ENCODE assay signal across 26 cellular contexts in genomic region chr22:38035530-38035885, GRCh38. TPM values are rescaled to one million over a fixed set of nuclear protein-coding genes. Genes with fewer than 3 reads are reported as not detected.
DNase-seq lines count a peak whose midpoint lies in the region; ATAC-seq and TF ChIP-seq lines count a peak whose summit lies in the region.
"Had no signal": no experiment of that assay in that cellular context is flagged by ENCODE, and none has a peak within 500 bp of the region (broad histone marks: within the 10 kb centered on the region; RNA-seq: fewer than 3 reads in every experiment).

No MANE protein-coding gene starts in this region.

- intact Hi-C loops in Right ventricle myocardium inferior (cut with DNase I): no loop called here
- intact Hi-C loops in left cardiac atrium (cut with DNase I): no loop called here

- ATAC-seq in Right ventricle myocardium inferior: no peak
- no peak for ATAC-seq in left cardiac atrium
- ATAC-seq in GM19463 (IDR thresholded peaks at IDR 0.05; ENCODE audit: unreplicated experiment): no peak
- no peak for ATAC-seq in HG03354 (IDR thresholded peaks at IDR 0.05; ENCODE audit: poor library complexity, severe bottlenecking, unreplicated experiment)
- ATAC-seq: activated CD8-positive, alpha-beta T cell treated with anti-CD3 and anti-CD28 coated beads for 36 hours; gastroesophageal sphincter; naive thymus-derived CD8-positive, alpha-beta T cell; stimulated activated memory B cell treated with anti-CD40 and anti-IgM and Interleukin-4, amounts not matched to agents 10 μg/mL and 1 μg/mL and 100 μg/mL, for 72 hours; T-helper 17 cell had no signal

- TF ChIP-seq CTCF in tibial nerve (IDR thresholded peaks at IDR 0.05): no peak

- H3K36me3 ChIP-seq in tibial nerve: no peaks in the 10 kb centered on the region
- H3K36me3 ChIP-seq: gastroesophageal sphincter, SJCRH30 had no signal

- peak; percentile 49 for DNase-seq in Right ventricle myocardium inferior (ENCODE audit: missing footprints)
- no peak for DNase-seq in left cardiac atrium
- DNase-seq in NCI-H69 (lab: John Stamatoyannopoulos, UW): peak; percentile 23
- DNase-seq in tibial nerve (ENCODE audit: low spot score in 2 of 2): no peak
- DNase-seq in activated T-cell treated with anti-CD3 and anti-CD28 coated beads, Interleukin-2, amount 50 U/mL, for 24 hours: no peak
- DNase-seq: ACHN; activated B cell treated with CpG ODN at 0.5 μM for 24 hours; activated CD8-positive, alpha-beta T cell treated with anti-CD3 and anti-CD28 coated beads for 36 hours; activated naive CD4-positive, alpha-beta T cell treated with anti-CD3 and anti-CD28 coated beads, Interleukin-2, amount 50 U/mL, for 16 hours; activated T-cell treated with anti-CD3 and anti-CD28 coated beads, Interleukin-2, amount 50 U/mL, for 1 hour; aorta; effector CD4-positive, alpha-beta T cell; GOT3; kidney glomerular epithelial cell; naive thymus-derived CD8-positive, alpha-beta T cell; NCI-H1092; NCI-H1930; PC-3; SJCRH30; T-helper 17 cell had no signal

- peak overlapping the region; percentile 99 for H3K27ac ChIP-seq in layer of hippocampus (ENCODE audit: low read depth, low read length)
- H3K27ac ChIP-seq in tibial nerve: peak overlapping the region; percentile 79 to 96 (median 86)
- H3K27ac ChIP-seq: SJCRH30 had no signal

- H3K4me3 Mint-ChIP-seq in activated T-cell treated with anti-CD3 and anti-CD28 coated beads, Interleukin-2, amount 50 U/mL, for 24 hours: no peak overlapping the region
- H3K4me3 Mint-ChIP-seq: activated B cell treated with CpG ODN at 0.5 μM for 24 hours; activated CD8-positive, alpha-beta T cell treated with anti-CD3 and anti-CD28 coated beads for 36 hours; naive thymus-derived CD8-positive, alpha-beta T cell; stimulated activated memory B cell treated with anti-CD40 and anti-IgM and Interleukin-4, amounts not matched to agents 10 μg/mL and 1 μg/mL and 100 μg/mL, for 72 hours; T-helper 17 cell had no signal

- no peak overlapping the region for H3K27ac Mint-ChIP-seq in activated T-cell treated with anti-CD3 and anti-CD28 coated beads, Interleukin-2, amount 50 U/mL, for 24 hours
- H3K27ac Mint-ChIP-seq: activated B cell treated with CpG ODN at 0.5 μM for 24 hours; activated CD8-positive, alpha-beta T cell treated with anti-CD3 and anti-CD28 coated beads for 36 hours; naive thymus-derived CD8-positive, alpha-beta T cell; stimulated activated memory B cell treated with anti-CD40 and anti-IgM and Interleukin-4, amounts not matched to agents 10 μg/mL and 1 μg/mL and 100 μg/mL, for 72 hours; T-helper 17 cell had no signal

- peaks cover 0 to 98% (median 56%) of the 10 kb centered on the region in 4 donors for H3K4me1 ChIP-seq in tibial nerve
- H3K4me1 ChIP-seq: SJCRH30 had no signal

- no peak for TF ChIP-seq POLR2A in tibial nerve (IDR thresholded peaks at IDR 0.05)

- H3K27me3 ChIP-seq in layer of hippocampus (ENCODE audit: control insufficient read depth, insufficient read depth, low read length): no peaks in the 10 kb centered on the region
- H3K27me3 ChIP-seq in tibial nerve: no peaks in the 10 kb centered on the region
- H3K27me3 ChIP-seq: gastroesophageal sphincter had no signal

- no peaks in the 10 kb centered on the region for H3K4me1 Mint-ChIP-seq in activated T-cell treated with anti-CD3 and anti-CD28 coated beads, Interleukin-2, amount 50 U/mL, for 24 hours (ENCODE audit: low read depth)
- H3K4me1 Mint-ChIP-seq: activated B cell treated with CpG ODN at 0.5 μM for 24 hours had no signal

- TF ChIP-seq EP300 in tibial nerve (IDR thresholded peaks at IDR 0.05): no peak

- H3K27me3 Mint-ChIP-seq in activated T-cell treated with anti-CD3 and anti-CD28 coated beads, Interleukin-2, amount 50 U/mL, for 24 hours: no peaks in the 10 kb centered on the region
- H3K27me3 Mint-ChIP-seq: activated CD8-positive, alpha-beta T cell treated with anti-CD3 and anti-CD28 coated beads for 36 hours; naive thymus-derived CD8-positive, alpha-beta T cell had no signal

- no peak overlapping the region for H3K4me3 ChIP-seq in tibial nerve
- H3K4me3 ChIP-seq: gastroesophageal sphincter, SJCRH30 had no signal

- H3K36me3 Mint-ChIP-seq in activated T-cell treated with anti-CD3 and anti-CD28 coated beads, Interleukin-2, amount 50 U/mL, for 24 hours (ENCODE audit: low read depth): no peaks in the 10 kb centered on the region
- H3K36me3 Mint-ChIP-seq: naive thymus-derived CD8-positive, alpha-beta T cell; stimulated activated memory B cell treated with anti-CD40 and anti-IgM and Interleukin-4, amounts not matched to agents 10 μg/mL and 1 μg/mL and 100 μg/mL, for 72 hours had no signal

- WGBS in tibial nerve, 2 donors: 54 to 60% methylated on average over 9 of the region's 9 CpGs

- no peaks in the 10 kb centered on the region for H3K9me3 ChIP-seq in tibial nerve
- H3K9me3 ChIP-seq: gastroesophageal sphincter, SJCRH30 had no signal

- no peaks in the 10 kb centered on the region for H3K9me3 Mint-ChIP-seq in activated T-cell treated with anti-CD3 and anti-CD28 coated beads, Interleukin-2, amount 50 U/mL, for 24 hours
- H3K9me3 Mint-ChIP-seq: activated B cell treated with CpG ODN at 0.5 μM for 24 hours; activated CD8-positive, alpha-beta T cell treated with anti-CD3 and anti-CD28 coated beads for 36 hours; naive thymus-derived CD8-positive, alpha-beta T cell; stimulated activated memory B cell treated with anti-CD40 and anti-IgM and Interleukin-4, amounts not matched to agents 10 μg/mL and 1 μg/mL and 100 μg/mL, for 72 hours had no signal

RNA-seq across cellular contexts. Expression of gene PICK1, which starts 21.7 kb away (rescaled TPM):
- total RNA-seq in Right ventricle myocardium inferior (20.9 TPM), left cardiac atrium (10 to 100 TPM; 19.4 to 21.0 TPM), tibial nerve (10 to 100 TPM; 32.1 to 49.8 (median 44.2) TPM)

RNA-seq across cellular contexts. Expression of gene SLC16A8, which starts 48.5 kb away (rescaled TPM):
- total RNA-seq in Right ventricle myocardium inferior: not detected
- under 1 TPM in 1 of 2 donors, not detected in 1; 0.27 TPM for total RNA-seq in left cardiac atrium
- 1 to 10 TPM in 3 of 4 donors, under 1 TPM in 1; 0.98 to 1.8 (median 1.4) TPM for total RNA-seq in tibial nerve
- total RNA-seq: activated B cell treated with CpG ODN at 0.5 μM for 24 hours; activated CD8-positive, alpha-beta T cell treated with anti-CD3 and anti-CD28 coated beads for 36 hours; gastroesophageal sphincter; HT1080; naive thymus-derived CD8-positive, alpha-beta T cell; PC-3; T-helper 17 cell had no signal

RNA-seq across cellular contexts. Expression of gene SOX10, which starts 51.2 kb away (rescaled TPM):
- 1.9 TPM for total RNA-seq in Right ventricle myocardium inferior
- 1 to 10 TPM; 1.9 to 3.6 TPM for total RNA-seq in left cardiac atrium
- 10 to 100 TPM; 59.9 to 94.0 (median 84.2) TPM for total RNA-seq in tibial nerve
- total RNA-seq: activated B cell treated with CpG ODN at 0.5 μM for 24 hours; activated CD8-positive, alpha-beta T cell treated with anti-CD3 and anti-CD28 coated beads for 36 hours; HT1080; naive thymus-derived CD8-positive, alpha-beta T cell; SJCRH30; T-helper 17 cell had no signal

Comparison
In these comparisons a context has a peak if more than half of its experiments do, and no peak if none do; other contexts are left out.
1. DNase-seq: peak in Right ventricle myocardium inferior (single experiment) and NCI-H69 (single experiment); none in left cardiac atrium (single experiment), tibial nerve (0 of 2) and activated T-cell treated with anti-CD3 and anti-CD28 coated beads, Interleukin-2, amount 50 U/mL, for 24 hours (single experiment).
2. RNA of gene SOX10, which starts 51.2 kb away (total RNA-seq): 59.9 to 94.0 TPM in tibial nerve; 1.9 to 3.6 TPM in left cardiac atrium and 1.9 TPM in Right ventricle myocardium inferior (single experiment); every median in the first group is over 10 times any median in the second.